In the genomic region with DNA sequence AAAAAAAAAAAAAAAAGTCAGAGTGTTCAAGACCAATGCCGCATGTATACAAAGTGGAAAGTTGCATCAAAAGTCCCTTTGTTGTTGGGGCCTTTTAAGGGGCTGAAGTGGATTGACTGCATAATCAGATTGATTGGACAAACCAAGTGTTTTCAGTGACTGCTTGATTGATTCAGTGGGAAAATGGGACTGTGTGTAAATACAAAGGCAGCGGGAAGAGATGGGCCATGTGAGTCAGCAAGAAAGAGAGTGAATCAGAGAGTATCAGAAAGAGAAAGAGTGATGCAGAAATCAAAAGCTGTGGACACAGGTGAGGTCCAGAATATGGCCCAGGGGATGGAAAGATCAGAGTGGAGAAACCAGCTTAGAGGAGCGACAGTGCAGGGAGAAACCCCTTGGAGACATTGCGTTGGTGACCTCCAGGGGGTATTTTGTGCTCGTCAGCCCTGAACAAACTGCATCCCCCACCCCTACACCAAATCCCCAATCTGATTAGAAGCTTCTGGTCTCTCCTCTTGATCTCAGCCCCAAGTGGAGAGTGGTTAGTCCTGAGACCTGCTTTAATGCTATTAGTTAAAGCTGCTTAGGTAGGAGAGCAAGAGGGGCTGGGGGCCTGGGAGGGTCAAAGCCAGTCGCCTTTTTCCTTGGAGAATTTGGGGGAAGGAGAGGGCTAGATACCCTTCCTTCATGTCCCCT, we compare ENCODE assay signal across 18 cellular contexts. TPM values are rescaled to one million over a fixed set of nuclear protein-coding genes. Genes with fewer than 3 reads are reported as not detected.
A peak's percentile ranks its signal among the peaks of the same experiment; 100 is the strongest.
DNase-seq lines count a peak whose midpoint lies in the region; ATAC-seq, FAIRE-seq and TF ChIP-seq lines count a peak whose summit lies in the region.
"Had no signal": no experiment of that assay in that cellular context is flagged by ENCODE, and none has a peak within 500 bp of the region (broad histone marks: within the 10 kb centered on the region; RNA-seq: fewer than 3 reads in every experiment).

No MANE protein-coding gene starts in this region.

- H3K9me3 ChIP-seq in keratinocyte (ENCODE audit: control insufficient read depth, low read depth, low read length) (no peaks in the 10 kb centered on the region), transverse colon (no peaks in the 10 kb centered on the region)
- H3K9me3 ChIP-seq: gastrocnemius medialis, Peyer's patch had no signal

- no peak overlapping the region for H3K4me3 ChIP-seq in GM23338
- H3K4me3 ChIP-seq in keratinocyte (ENCODE audit: control insufficient read depth in 2 of 3, extremely low read depth in 1 of 3, insufficient read depth in 2 of 3, low read depth in 1 of 3, low read length in 3 of 3) = no peak overlapping the region
- H3K4me3 ChIP-seq in lower leg skin (ENCODE audit: low read depth, poor library complexity, severe bottlenecking) = no peak overlapping the region
- H3K4me3 ChIP-seq in transverse colon = no peak overlapping the region
- H3K4me3 ChIP-seq: gastrocnemius medialis, Peyer's patch had no signal

- H3K9me2 ChIP-seq in GM23338 (ENCODE audit: insufficient read depth) = no peaks in the 10 kb centered on the region

- peak; percentile 80 for FAIRE-seq in keratinocyte (lab: Jason Lieb, UNC)

- no peaks in the 10 kb centered on the region; the same call in 2 of the 3 replicates for H3K36me3 Mint-ChIP-seq in GM23338 (ENCODE audit: low read depth)
- H3K36me3 Mint-ChIP-seq in activated T-helper 17 cell treated with anti-CD3 and anti-CD28 coated beads, Interleukin-2, amount 50 U/mL, for 72 hours (ENCODE audit: low read depth) = no peaks in the 10 kb centered on the region

- peak overlapping the region; percentile 38; the same call in 1 of the 2 replicates for H2AFZ ChIP-seq in GM23338
- no peak overlapping the region for H2AFZ ChIP-seq in keratinocyte (ENCODE audit: control insufficient read depth, low read length)

- H3K27ac ChIP-seq in GM23338 (ENCODE audit: low read depth) = no peak overlapping the region
- H3K27ac ChIP-seq in keratinocyte (ENCODE audit: control insufficient read depth, insufficient read depth, low read length) = no peak overlapping the region
- no peak overlapping the region for H3K27ac ChIP-seq in transverse colon
- H3K27ac ChIP-seq: gastrocnemius medialis, Peyer's patch had no signal

- TF ChIP-seq CTCF in GM23338 (conservative IDR thresholded peaks at IDR 0.05; ENCODE audit: low read depth in 2 of 2) = no peak
- TF ChIP-seq CTCF in keratinocyte (optimal IDR thresholded peaks at IDR 0.05 in 1 of 3, IDR thresholded peaks at IDR 0.05 in 1 of 3, conservative IDR thresholded peaks at IDR 0.05 in 1 of 3; ENCODE audit: extremely low read depth in 1 of 3, insufficient read depth in 2 of 3, low read length in 3 of 3) = no peak
- no peak for TF ChIP-seq CTCF in lower leg skin (IDR thresholded peaks at IDR 0.05)
- TF ChIP-seq CTCF in transverse colon (IDR thresholded peaks at IDR 0.05) = no peak

- H3K36me3 ChIP-seq in GM23338 (ENCODE audit: insufficient read depth) (no peaks in the 10 kb centered on the region), keratinocyte (ENCODE audit: control insufficient read depth in 2 of 2, extremely low read depth in 1 of 2, insufficient read depth in 2 of 2, low read length in 2 of 2) (no peaks in the 10 kb centered on the region), transverse colon (no peaks in the 10 kb centered on the region)
- H3K36me3 ChIP-seq: gastrocnemius medialis, Peyer's patch had no signal

- dilution Hi-C loops in keratinocyte (cut with MboI; ENCODE audit: extremely low pct_ligation_motif_present, low sequenced_read_pairs) = no loop called here

- H3K27me3 Mint-ChIP-seq in GM23338 (ENCODE audit: insufficient read depth, low read depth, poor library complexity) = peaks cover 9% of the 10 kb centered on the region
- H3K27me3 Mint-ChIP-seq in activated T-helper 17 cell treated with anti-CD3 and anti-CD28 coated beads, Interleukin-2, amount 50 U/mL, for 72 hours = peaks cover 26% of the 10 kb centered on the region

- peaks cover 20% of the 10 kb centered on the region for H3K4me1 Mint-ChIP-seq in GM23338
- peaks cover 16% of the 10 kb centered on the region for H3K4me1 Mint-ChIP-seq in activated T-helper 17 cell treated with anti-CD3 and anti-CD28 coated beads, Interleukin-2, amount 50 U/mL, for 72 hours
- H3K4me1 Mint-ChIP-seq: immature natural killer cell had no signal

- no peak overlapping the region for H3K27ac Mint-ChIP-seq in GM23338
- H3K27ac Mint-ChIP-seq in activated T-helper 17 cell treated with anti-CD3 and anti-CD28 coated beads, Interleukin-2, amount 50 U/mL, for 72 hours = peak overlapping the region; percentile 70
- H3K27ac Mint-ChIP-seq: immature natural killer cell had no signal

- H3K9me3 Mint-ChIP-seq in GM23338 = no peaks in the 10 kb centered on the region; the same call in 2 of the 3 replicates
- no peaks in the 10 kb centered on the region for H3K9me3 Mint-ChIP-seq in activated T-helper 17 cell treated with anti-CD3 and anti-CD28 coated beads, Interleukin-2, amount 50 U/mL, for 72 hours
- H3K9me3 Mint-ChIP-seq: immature natural killer cell had no signal

- TF ChIP-seq EP300 in transverse colon (IDR thresholded peaks at IDR 0.05; ENCODE audit: low read depth) = no peak

- ATAC-seq in GM23338 (no peak; the same call in 2 of the 3 replicates), HG03521 (IDR thresholded peaks at IDR 0.05; ENCODE audit: unreplicated experiment) (no peak)
- peak; percentile 53 for ATAC-seq in activated T-helper 17 cell treated with anti-CD3 and anti-CD28 coated beads, Interleukin-2, amount 50 U/mL, for 72 hours (replicated peaks)
- ATAC-seq: gastrocnemius medialis had no signal

- no peaks in the 10 kb centered on the region for H3F3A ChIP-seq in GM23338 (replicated peaks; ENCODE audit: low read depth)

- TF ChIP-seq POLR2A in lower leg skin (IDR thresholded peaks at IDR 0.05) = no peak
- no peak for TF ChIP-seq POLR2A in transverse colon (IDR thresholded peaks at IDR 0.05)

- in situ Hi-C loops in transverse colon (cut with MboI; ENCODE audit: low pct_ligation_motif_present in 1 of 4, low pct_unique_long_range_greater_than_20kb in 1 of 4, low sequenced_read_pairs in 3 of 4) = loop anchor here in 1 of 4 donors (10.0 kb wide), 1 partner anchor 50 kb away; no protein-coding TSS in a partner anchor

- DNase-seq in A172 (ENCODE audit: low spot score) (peak; percentile 20), GM23338 (ENCODE audit: low spot score) (no peak), keratinocyte (ENCODE audit: low read depth, low spot score) (no peak), lower leg skin (ENCODE audit: low spot score in 2 of 2) (no peak), transverse colon (no peak), NCI-H526 (lab: John Stamatoyannopoulos, UW) (no peak)
- DNase-seq: activated CD4-positive, alpha-beta T cell treated with anti-CD3 and anti-CD28 coated beads for 4 hours; aorta; effector CD8-positive, alpha-beta T cell; gastrocnemius medialis; immature natural killer cell; NCI-H1417 treated with DMSO at 0.1 percent for 48 hours; NCI-H510A; Peyer's patch had no signal

- intact Hi-C loops in lower leg skin (cut with DNase I; ENCODE audit: low total_unique reads) = no loop called here
- intact Hi-C loops in transverse colon (cut with DNase I; ENCODE audit: low total_unique reads) = no loop called here

- no peaks in the 10 kb centered on the region for H3K79me2 ChIP-seq in GM23338 (replicated peaks; ENCODE audit: insufficient read depth)
- no peaks in the 10 kb centered on the region for H3K79me2 ChIP-seq in keratinocyte (ENCODE audit: control insufficient read depth, insufficient read depth, low read length)

- H3K4me2 ChIP-seq in GM23338 = no peak overlapping the region
- H3K4me2 ChIP-seq in keratinocyte (ENCODE audit: control insufficient read depth, extremely low read depth, insufficient read depth, low read depth, low read length) = no peak overlapping the region

- WGBS in lower leg skin, 2 donors = 87 to 88% methylated on average over 6 of the region's 6 CpGs
- 72 to 83% methylated on average over 2 to 6 of the region's 6 CpGs for WGBS in transverse colon (ENCODE audit: low coverage in 1 of 2), 2 donors

- no peak overlapping the region for H3K4me3 Mint-ChIP-seq in GM23338
- H3K4me3 Mint-ChIP-seq in activated T-helper 17 cell treated with anti-CD3 and anti-CD28 coated beads, Interleukin-2, amount 50 U/mL, for 72 hours = no peak overlapping the region
- H3K4me3 Mint-ChIP-seq: immature natural killer cell had no signal

- H3K9me1 ChIP-seq in keratinocyte (ENCODE audit: control insufficient read depth, extremely low read depth, insufficient read depth, low read length) = no peaks in the 10 kb centered on the region

- H3K27me3 ChIP-seq in GM23338 (ENCODE audit: insufficient read depth) (0 out of 2 replicates have a peak, but pooled peaks cover 6% of the 10 kb centered on the region), keratinocyte (ENCODE audit: control insufficient read depth, extremely low read depth, insufficient read depth, low read length) (peaks cover 34% of the 10 kb centered on the region), transverse colon (peaks cover 38% of the 10 kb centered on the region)
- H3K27me3 ChIP-seq: Peyer's patch had no signal

- H3K9ac ChIP-seq in keratinocyte (ENCODE audit: control insufficient read depth, extremely low read depth, insufficient read depth, low read length) = no peak overlapping the region

- H4K20me1 ChIP-seq in GM23338 (replicated peaks; ENCODE audit: insufficient read depth) (no peaks in the 10 kb centered on the region), keratinocyte (ENCODE audit: control insufficient read depth, extremely low read depth, insufficient read depth, low read length) (no peaks in the 10 kb centered on the region)

- H3K4me1 ChIP-seq in GM23338 (ENCODE audit: insufficient read depth) (peaks cover 8% of the 10 kb centered on the region; the same call in 1 of the 2 replicates), keratinocyte (ENCODE audit: control insufficient read depth, extremely low read depth, insufficient read depth, low read length) (peaks cover 9% of the 10 kb centered on the region), transverse colon (no peaks in the 10 kb centered on the region)
- H3K4me1 ChIP-seq: gastrocnemius medialis, Peyer's patch had no signal

RNA-seq across cellular contexts. Expression of a gene that starts 5.1 kb away (rescaled TPM):
- not detected in 2 replicates for total RNA-seq in A172 (2014; rRNA removed; shearing (Covaris generic))
- total RNA-seq in GM23338 (2014; rRNA removed; shearing (Covaris generic)) = not detected in 2 replicates
- polyA plus RNA-seq in GM23338 (2016; fragmentation: Nextera tagmentation; extraction: Ambion mirVana) (not detected in 2 replicates), keratinocyte (not detected in 3 replicates)
- total RNA-seq in activated T-helper 17 cell treated with anti-CD3 and anti-CD28 coated beads, Interleukin-2, amount 50 U/mL, for 72 hours = under 1 TPM in 1 of 2 donors, not detected in 1; 0.26 TPM
- not detected for polyA plus RNA-seq in keratinocyte (2011; ENCODE audit: low read depth)
- polyA plus RNA-seq in keratinocyte (2011; cell fraction: cytosol; rRNA removed) = not detected in 2 replicates
- polyA plus RNA-seq in keratinocyte (2011; cell fraction: nucleus; rRNA removed) = not detected in 2 replicates
- not detected in 2 replicates for polyA plus RNA-seq in keratinocyte (2012; ENCODE audit: low replicate concordance)
- not detected in 3 replicates for polyA minus RNA-seq in keratinocyte
- not detected for polyA minus RNA-seq in keratinocyte (2011; cell fraction: cytosol; rRNA and poly(A)+ RNA removed)
- polyA minus RNA-seq in keratinocyte (2011; cell fraction: nucleus; rRNA and poly(A)+ RNA removed) = not detected in 2 replicates
- total RNA-seq in lower leg skin (not detected), transverse colon (not detected)
- total RNA-seq: aorta; gastrocnemius medialis; Peyer's patch; T-helper 1 cell treated with Interleukin-12 subunit alpha and Interleukin-12 subunit beta and Interleukin-4 antibody, amounts not matched to agents 30 ng/mL and 1 ng/mL, for 36 hours; temporal lobe had no signal
- polyA plus RNA-seq: aorta, immature natural killer cell had no signal

RNA-seq across cellular contexts. Expression of a gene that starts 33.4 kb away (rescaled TPM):
- 6.7 and 7.6 TPM in 2 replicates for total RNA-seq in A172 (2014; rRNA removed; shearing (Covaris generic))
- total RNA-seq in GM23338 (2014; rRNA removed; shearing (Covaris generic)) = 11.9 and 19.6 TPM in 2 replicates
- polyA plus RNA-seq in GM23338 (2016; fragmentation: Nextera tagmentation; extraction: Ambion mirVana) = 7.6 and 8.1 TPM in 2 replicates
- total RNA-seq in activated T-helper 17 cell treated with anti-CD3 and anti-CD28 coated beads, Interleukin-2, amount 50 U/mL, for 72 hours = 10 to 100 TPM; 18.4 to 39.4 TPM
- 16.7 to 22.3 TPM (median 21.2 TPM) in 3 replicates for polyA plus RNA-seq in keratinocyte
- 16.0 TPM for polyA plus RNA-seq in keratinocyte (2011; ENCODE audit: low read depth)
- 11.0 and 14.0 TPM in 2 replicates for polyA plus RNA-seq in keratinocyte (2011; cell fraction: cytosol; rRNA removed)
- polyA plus RNA-seq in keratinocyte (2011; cell fraction: nucleus; rRNA removed) = 34.6 and 39.9 TPM in 2 replicates
- 20.3 and 25.8 TPM in 2 replicates for polyA plus RNA-seq in keratinocyte (2012; ENCODE audit: low replicate concordance)
- 23.1 to 53.1 TPM (median 42.1 TPM) in 3 replicates for polyA minus RNA-seq in keratinocyte
- polyA minus RNA-seq in keratinocyte (2011; cell fraction: cytosol; rRNA and poly(A)+ RNA removed) = 25.3 TPM
- polyA minus RNA-seq in keratinocyte (2011; cell fraction: nucleus; rRNA and poly(A)+ RNA removed) = 31.2 and 45.8 TPM in 2 replicates
- total RNA-seq in lower leg skin = 100 to 1,000 TPM in 1 of 4 donors, 10 to 100 TPM in 3; 81.2 to 117 (median 91.0) TPM
- total RNA-seq in transverse colon = 10 to 100 TPM in 3 of 4 donors, 1 to 10 TPM in 1; 3.4 to 28.1 (median 18.1) TPM

RNA-seq across cellular contexts. Expression of a gene that starts 59.2 kb away (rescaled TPM):
- 21.5 and 21.7 TPM in 2 replicates for total RNA-seq in A172 (2014; rRNA removed; shearing (Covaris generic))
- total RNA-seq in GM23338 (2014; rRNA removed; shearing (Covaris generic)) = 23.5 and 33.7 TPM in 2 replicates
- 11.1 and 12.3 TPM in 2 replicates for polyA plus RNA-seq in GM23338 (2016; fragmentation: Nextera tagmentation; extraction: Ambion mirVana)
- total RNA-seq in activated T-helper 17 cell treated with anti-CD3 and anti-CD28 coated beads, Interleukin-2, amount 50 U/mL, for 72 hours = 1 to 10 TPM; 4.1 to 4.7 TPM
- polyA plus RNA-seq in keratinocyte = 7.8 to 13.0 TPM (median 8.0 TPM) in 3 replicates
- polyA plus RNA-seq in keratinocyte (2011; ENCODE audit: low read depth) = 4.1 TPM
- 6.2 and 6.9 TPM in 2 replicates for polyA plus RNA-seq in keratinocyte (2011; cell fraction: cytosol; rRNA removed)
- polyA plus RNA-seq in keratinocyte (2011; cell fraction: nucleus; rRNA removed) = 19.2 and 24.4 TPM in 2 replicates
- polyA plus RNA-seq in keratinocyte (2012; ENCODE audit: low replicate concordance) = 4.9 and 10.4 TPM in 2 replicates
- polyA minus RNA-seq in keratinocyte = 15.5 to 28.8 TPM (median 15.6 TPM) in 3 replicates
- 15.5 TPM for polyA minus RNA-seq in keratinocyte (2011; cell fraction: cytosol; rRNA and poly(A)+ RNA removed)
- polyA minus RNA-seq in keratinocyte (2011; cell fraction: nucleus; rRNA and poly(A)+ RNA removed) = 17.9 and 26.5 TPM in 2 replicates
- total RNA-seq in lower leg skin = 10 to 100 TPM; 16.3 to 30.9 (median 27.3) TPM
- 10 to 100 TPM; 52.6 to 82.8 (median 62.1) TPM for total RNA-seq in transverse colon
